24 cellular contexts compared by ENCODE assay signal in genomic region chr1:59552001-59552400, GRCh38.
DNase-seq lines count a peak whose midpoint lies in the region; ATAC-seq, FAIRE-seq and TF ChIP-seq lines count a peak whose summit lies in the region.
"Had no signal": no experiment of that assay in that cellular context is flagged by ENCODE, and none has a peak within 500 bp of the region (broad histone marks: within the 10 kb centered on the region; RNA-seq: fewer than 3 reads in every experiment).

No MANE protein-coding gene starts in this region.

- H3F3A ChIP-seq in PC-9 (ENCODE audit: insufficient read depth, low read depth), result no peaks in the 10 kb centered on the region

- H3K9ac ChIP-seq in HepG2 (ENCODE audit: insufficient read depth, low read depth, low read length) (no peak overlapping the region), endodermal cell (ENCODE audit: extremely low read depth, low read length, poor library complexity, severe bottlenecking) (no peak overlapping the region)
- H3K9ac ChIP-seq: parathyroid adenoma had no signal

- H2AFZ ChIP-seq in HepG2 (ENCODE audit: low read length) (no peak overlapping the region), osteoblast (ENCODE audit: low read length) (no peak overlapping the region), PC-9 (no peak overlapping the region)
- H2AFZ ChIP-seq: parathyroid adenoma had no signal

- no peak for FAIRE-seq in HepG2 (lab: Jason Lieb, UNC)
- FAIRE-seq: small intestine had no signal

- H3K36me3 Mint-ChIP-seq in endodermal cell (ENCODE audit: low read depth), result peaks cover 7% of the 10 kb centered on the region
- H3K36me3 Mint-ChIP-seq in naive thymus-derived CD4-positive, alpha-beta T cell, result peaks cover 3 to 28% (median 19%) of the 10 kb centered on the region in 5 donors

- CTCF ChIA-PET in HepG2 (lab: Yijun Ruan, JAX; ENCODE audit: low intra/inter-chr PET ratio, low total read pairs), result no interaction called here
- CTCF ChIA-PET in naive thymus-derived CD4-positive, alpha-beta T cell (lab: Charles Lee), result no interaction called here
- CTCF ChIA-PET in PC-9 (lab: Charles Lee), result no interaction called here

- intact Hi-C loops in HepG2 (cut with micrococcal nuclease; ENCODE audit: unreplicated experiment) (loop anchor here (10.0 kb wide), 1 partner anchor 767 kb away; the partner anchor contains the start of gene JUN), right lobe of liver (cut with DNase I) (no loop called here), PC-9 (cut with micrococcal nuclease; ENCODE audit: unreplicated experiment) (no loop called here)
- intact Hi-C loops in naive thymus-derived CD4-positive, alpha-beta T cell (cut with micrococcal nuclease), result no loop called here

- H3K27me3 ChIP-seq in HepG2 (ENCODE audit: control insufficient read depth in 1 of 2, insufficient read depth in 2 of 2, low read length in 2 of 2), result no peaks in the 10 kb centered on the region
- no peaks in the 10 kb centered on the region for H3K27me3 ChIP-seq in right lobe of liver
- no peaks in the 10 kb centered on the region for H3K27me3 ChIP-seq in endodermal cell (ENCODE audit: control insufficient read depth, insufficient read depth, low read length, poor library complexity, severe bottlenecking)
- no peaks in the 10 kb centered on the region for H3K27me3 ChIP-seq in naive thymus-derived CD4-positive, alpha-beta T cell (ENCODE audit: control insufficient read depth in 2 of 2, insufficient read depth in 2 of 2, low read length in 2 of 2)
- no peaks in the 10 kb centered on the region for H3K27me3 ChIP-seq in osteoblast (ENCODE audit: insufficient read depth, low read length)
- H3K27me3 ChIP-seq in PC-9 (ENCODE audit: insufficient read depth, low read depth), result no peaks in the 10 kb centered on the region
- H3K27me3 ChIP-seq: uterus had no signal

- 96% methylated on average over 3 of the region's 3 CpGs for WGBS in HepG2 (ENCODE audit: low lambda C conversion rate)
- WGBS in right lobe of liver (ENCODE audit: insufficient coverage, low coverage, low lambda C conversion rate, missing lambda C conversion rate), result no CpG with 5 or more reads among the region's 3 CpGs
- WGBS in endodermal cell (ENCODE audit: insufficient coverage in 1 of 2, insufficient read length in 1 of 2), 2 experiments, result 93 to 100% methylated on average over 1 to 3 of the region's 3 CpGs

- peaks cover 10% of the 10 kb centered on the region for H3K9me3 Mint-ChIP-seq in endodermal cell
- peaks cover 0 to 7% (median 0%) of the 10 kb centered on the region in 11 donors for H3K9me3 Mint-ChIP-seq in naive thymus-derived CD4-positive, alpha-beta T cell
- H3K9me3 Mint-ChIP-seq: activated CD4-positive, alpha-beta memory T cell treated with anti-CD3 and anti-CD28 coated beads for 36 hours; CD4-positive, alpha-beta T cell; central memory CD8-positive, alpha-beta T cell; T-helper 1 cell treated with Interleukin-12 subunit alpha and Interleukin-12 subunit beta and Interleukin-4 antibody, amounts not matched to agents 30 μg/mL and 1 μg/mL, for 36 hours had no signal

- in situ Hi-C loops in HepG2 (cut with HindIII; ENCODE audit: extremely low pct_ligation_motif_present, low pct_unique_long_range_greater_than_20kb), result loop anchor here (10.0 kb wide), 2 partner anchors 123 to 257 kb away; partner anchors contain the start of gene FGGY

- no peak overlapping the region for H3K27ac Mint-ChIP-seq in endodermal cell
- H3K27ac Mint-ChIP-seq in naive thymus-derived CD4-positive, alpha-beta T cell, result no peak overlapping the region
- H3K27ac Mint-ChIP-seq: activated B cell treated with CpG ODN at 0.5 μM for 24 hours; activated CD4-positive, alpha-beta memory T cell treated with anti-CD3 and anti-CD28 coated beads for 36 hours; CD4-positive, alpha-beta T cell; T-helper 1 cell treated with Interleukin-12 subunit alpha and Interleukin-12 subunit beta and Interleukin-4 antibody, amounts not matched to agents 30 μg/mL and 1 μg/mL, for 36 hours had no signal

- H3K27ac ChIP-seq in HepG2 (ENCODE audit: extremely low read length, insufficient read depth, low read length), result no peak overlapping the region
- H3K27ac ChIP-seq in right lobe of liver, result peak overlapping the region in 1 of 3 donors; percentile 5
- no peak overlapping the region for H3K27ac ChIP-seq in endodermal cell (ENCODE audit: low read depth, low read length)
- no peak overlapping the region for H3K27ac ChIP-seq in naive thymus-derived CD4-positive, alpha-beta T cell (ENCODE audit: low read depth, low read length)
- no peak overlapping the region for H3K27ac ChIP-seq in osteoblast (ENCODE audit: low read depth, low read length)
- no peak overlapping the region for H3K27ac ChIP-seq in PC-9
- H3K27ac ChIP-seq: parathyroid adenoma had no signal

- peaks cover 44% of the 10 kb centered on the region for H3K4me1 Mint-ChIP-seq in endodermal cell
- peaks cover 0 to 5% (median 0%) of the 10 kb centered on the region in 7 donors for H3K4me1 Mint-ChIP-seq in naive thymus-derived CD4-positive, alpha-beta T cell
- H3K4me1 Mint-ChIP-seq: activated B cell treated with CpG ODN at 0.5 μM for 24 hours; central memory CD8-positive, alpha-beta T cell had no signal

- no peak overlapping the region for H3K4me3 Mint-ChIP-seq in endodermal cell
- no peak overlapping the region for H3K4me3 Mint-ChIP-seq in naive thymus-derived CD4-positive, alpha-beta T cell
- H3K4me3 Mint-ChIP-seq: activated B cell treated with CpG ODN at 0.5 μM for 24 hours; activated CD4-positive, alpha-beta memory T cell treated with anti-CD3 and anti-CD28 coated beads for 36 hours; CD4-positive, alpha-beta T cell; central memory CD8-positive, alpha-beta T cell; T-helper 1 cell treated with Interleukin-12 subunit alpha and Interleukin-12 subunit beta and Interleukin-4 antibody, amounts not matched to agents 30 μg/mL and 1 μg/mL, for 36 hours had no signal

- H3K4me1 ChIP-seq in HepG2 (ENCODE audit: insufficient read depth, low read length) (peaks cover 69% of the 10 kb centered on the region), right lobe of liver (peaks cover 0 to 47% (median 17%) of the 10 kb centered on the region in 4 donors), endodermal cell (ENCODE audit: control insufficient read depth, insufficient read depth, low read length) (peaks cover 5% of the 10 kb centered on the region), osteoblast (ENCODE audit: insufficient read depth, low read length) (peaks cover 12% of the 10 kb centered on the region), PC-9 (replicated peaks; ENCODE audit: insufficient read depth) (no peaks in the 10 kb centered on the region)
- H3K4me1 ChIP-seq in naive thymus-derived CD4-positive, alpha-beta T cell (ENCODE audit: control insufficient read depth in 2 of 2, insufficient read depth in 2 of 2, low read length in 2 of 2), result no peaks in the 10 kb centered on the region
- H3K4me1 ChIP-seq: parathyroid adenoma had no signal

- DNase-seq in HepG2 (ENCODE audit: low spot score), result no peak
- no peak for DNase-seq in right lobe of liver
- no peak for DNase-seq in endodermal cell
- no peak for DNase-seq in naive thymus-derived CD4-positive, alpha-beta T cell
- no peak for DNase-seq in osteoblast (ENCODE audit: insufficient read length, low spot score, missing footprints)
- DNase-seq in PC-9, result no peak
- DNase-seq in inferior parietal cortex (ENCODE audit: extremely low spot score), result no peak
- DNase-seq: ACHN; activated B cell treated with CpG ODN at 0.5 μM for 24 hours; activated CD4-positive, alpha-beta memory T cell treated with anti-CD3 and anti-CD28 coated beads for 36 hours; activated naive CD4-positive, alpha-beta T cell treated with Interleukin-2 at 50 U/mL for 16 hours; CD4-positive, alpha-beta T cell; DMS79 treated with DMSO at 0.1 percent for 48 hours; NCI-H2029 treated with DMSO at 0.1 percent for 48 hours; NCI-H524 treated with DMSO at 0.1 percent for 48 hours; SIG-M5; small intestine; stimulated activated CD4-positive, alpha-beta T cell treated with anti-CD3 and anti-CD28 coated beads, Interleukin-4, amount 100 ng/mL, for 1 hour; uterus had no signal

- no peaks in the 10 kb centered on the region for H3K9me3 ChIP-seq in HepG2 (ENCODE audit: low read length)
- no peaks in the 10 kb centered on the region for H3K9me3 ChIP-seq in right lobe of liver
- H3K9me3 ChIP-seq in endodermal cell (ENCODE audit: control insufficient read depth, low read length), result peaks cover 13% of the 10 kb centered on the region
- no peaks in the 10 kb centered on the region for H3K9me3 ChIP-seq in naive thymus-derived CD4-positive, alpha-beta T cell (ENCODE audit: control insufficient read depth in 2 of 3, low read length in 3 of 3)
- H3K9me3 ChIP-seq in osteoblast (ENCODE audit: low read depth, low read length), result no peaks in the 10 kb centered on the region
- H3K9me3 ChIP-seq in PC-9 (ENCODE audit: insufficient read depth, low read depth), result no peaks in the 10 kb centered on the region
- H3K9me3 ChIP-seq: uterus had no signal

- no peaks in the 10 kb centered on the region for H4K20me1 ChIP-seq in HepG2 (ENCODE audit: insufficient read depth, low read length)
- no peaks in the 10 kb centered on the region for H4K20me1 ChIP-seq in osteoblast (ENCODE audit: insufficient read depth, low read length)
- no peaks in the 10 kb centered on the region for H4K20me1 ChIP-seq in PC-9 (ENCODE audit: insufficient read depth)

- H3K36me3 ChIP-seq in HepG2 (replicated peaks in 1 of 2; ENCODE audit: control insufficient read depth in 1 of 2, insufficient read depth in 2 of 2, low read length in 2 of 2) (no peaks in the 10 kb centered on the region; a peak in 1 of 5 replicates), right lobe of liver (peaks cover 0 to 7% (median 3%) of the 10 kb centered on the region in 4 donors), endodermal cell (ENCODE audit: control insufficient read depth, insufficient read depth, low read length) (no peaks in the 10 kb centered on the region), osteoblast (ENCODE audit: insufficient read depth, low read length) (no peaks in the 10 kb centered on the region), PC-9 (ENCODE audit: low read depth) (no peaks in the 10 kb centered on the region)
- peaks cover 0 to 10% (median 0%) of the 10 kb centered on the region in 3 experiments for H3K36me3 ChIP-seq in naive thymus-derived CD4-positive, alpha-beta T cell (ENCODE audit: control insufficient read depth in 2 of 3, insufficient read depth in 3 of 3, low read length in 3 of 3)
- H3K36me3 ChIP-seq: uterus had no signal

- H3K4me2 ChIP-seq in HepG2 (ENCODE audit: low read depth, low read length), result no peak overlapping the region
- H3K4me2 ChIP-seq in osteoblast (ENCODE audit: insufficient read depth, low read length), result no peak overlapping the region
- no peak overlapping the region for H3K4me2 ChIP-seq in PC-9

- H3K27me3 Mint-ChIP-seq in endodermal cell (ENCODE audit: insufficient read depth), result no peaks in the 10 kb centered on the region
- no peaks in the 10 kb centered on the region for H3K27me3 Mint-ChIP-seq in naive thymus-derived CD4-positive, alpha-beta T cell
- H3K27me3 Mint-ChIP-seq: activated B cell treated with CpG ODN at 0.5 μM for 24 hours; activated CD4-positive, alpha-beta memory T cell treated with anti-CD3 and anti-CD28 coated beads for 36 hours; CD4-positive, alpha-beta T cell; central memory CD8-positive, alpha-beta T cell had no signal

- TF ChIP-seq EP300 in HepG2 (IDR thresholded peaks at IDR 0.05; ENCODE audit: low read depth in 2 of 2, low read length in 2 of 2) (no peak), HepG2 (CRISPR knock-in tag; IDR thresholded peaks at IDR 0.05; ENCODE audit: borderline replicate concordance) (no peak)

- no peaks in the 10 kb centered on the region for H3K79me2 ChIP-seq in HepG2 (ENCODE audit: insufficient read depth, low read length)
- H3K79me2 ChIP-seq in osteoblast (ENCODE audit: insufficient read depth, low read length), result no peaks in the 10 kb centered on the region
- H3K79me2 ChIP-seq in PC-9 (ENCODE audit: low read depth), result no peaks in the 10 kb centered on the region
- H3K79me2 ChIP-seq: parathyroid adenoma had no signal

- H3K9me2 ChIP-seq in PC-9 (ENCODE audit: insufficient read depth), result 0 out of 2 replicates have a peak, but pooled peaks cover 4% of the 10 kb centered on the region

- TF ChIP-seq CTCF in HepG2 (CRISPR knock-in tag; IDR thresholded peaks at IDR 0.05) (no peak), right lobe of liver (IDR thresholded peaks at IDR 0.05) (no peak), endodermal cell (conservative IDR thresholded peaks at IDR 0.05) (peak; percentile 41), osteoblast (IDR thresholded peaks at IDR 0.05; ENCODE audit: extremely low read depth, low read depth, low read length) (no peak), PC-9 (conservative IDR thresholded peaks at IDR 0.05) (no peak)

- POLR2A ChIA-PET in HepG2 (lab: Yijun Ruan, JAX), result no interaction called here
- POLR2A ChIA-PET in naive thymus-derived CD4-positive, alpha-beta T cell (lab: Charles Lee), result no interaction called here
- POLR2A ChIA-PET in PC-9 (lab: Charles Lee; ENCODE audit: unreplicated experiment), result interaction anchor here (0.6 kb wide), 1 partner anchor 772 kb away, joined by 14 read pairs; no protein-coding TSS in a partner anchor

- BruUV-seq in HepG2 (replicated peaks; lab: Mats Ljungman, UMichigan) (no TSS peak), PC-9 (replicated peaks; lab: Mats Ljungman, UMichigan) (no TSS peak)

- TF ChIP-seq POLR2A in HepG2 (IDR thresholded peaks at IDR 0.05; ENCODE audit: insufficient read depth in 1 of 2, low read depth in 2 of 2, low read length in 2 of 2) (no peak), right lobe of liver (IDR thresholded peaks at IDR 0.05) (no peak)

- no peak for TF ChIP-seq RAD21 in HepG2 (CRISPR knock-in tag; IDR thresholded peaks at IDR 0.05)

- no peak for ATAC-seq in HepG2
- ATAC-seq in right lobe of liver, result no peak
- ATAC-seq in naive thymus-derived CD4-positive, alpha-beta T cell, result peak; percentile 54
- no peak for ATAC-seq in GM18519 (IDR thresholded peaks at IDR 0.05; ENCODE audit: low FRiP score, unreplicated experiment)
- ATAC-seq: esophagus mucosa had no signal

- H3K4me3 ChIP-seq in HepG2 (replicated peaks in 1 of 3; ENCODE audit: insufficient read depth in 1 of 3, low read depth in 2 of 3, low read length in 3 of 3) (no peak overlapping the region), right lobe of liver (no peak overlapping the region), endodermal cell (ENCODE audit: low read length) (no peak overlapping the region), osteoblast (ENCODE audit: insufficient read depth, low read length) (no peak overlapping the region), PC-9 (no peak overlapping the region)
- H3K4me3 ChIP-seq in naive thymus-derived CD4-positive, alpha-beta T cell (ENCODE audit: low read length), result no peak overlapping the region
- H3K4me3 ChIP-seq: uterus had no signal
